Comparison of ENCODE assay signal across 2 cellular contexts in genomic region chr2:178951266-178952006, GRCh38.
TF ChIP-seq lines count a peak whose summit lies in the region.

No MANE protein-coding gene starts in this region.

TF ChIP-seq in HepG2, 621 proteins besides CTCF, POLR2A, EP300 and RAD21:
- TF ChIP-seq MAFF (IDR thresholded peaks at IDR 0.05; ENCODE audit: low read depth, low read length) (peak; percentile 60), FOSL2 (CRISPR knock-in tag; IDR thresholded peaks at IDR 0.05) (no peak), MAFK (conservative IDR thresholded peaks at IDR 0.05 in 1 of 2, IDR thresholded peaks at IDR 0.05 in 1 of 2; ENCODE audit: low read length in 2 of 2) (peak; percentile 52 to 53), STAG1 (CRISPR knock-in tag; IDR thresholded peaks at IDR 0.05) (no peak)

TF ChIP-seq in K562, 482 proteins besides CTCF, POLR2A, EP300 and RAD21:
- TF ChIP-seq ZNF316 (IDR thresholded peaks at IDR 0.05) (peak; percentile 31; the same call in 1 of the 2 replicates), YBX1 (IDR thresholded peaks at IDR 0.05) (no peak), KLF1 (tag; IDR thresholded peaks at IDR 0.05) (no peak), C11orf30 (IDR thresholded peaks at IDR 0.05; ENCODE audit: low read depth) (0 out of 2 replicates have a peak, but pooled peaks have one; percentile 12), SREBF2 (CRISPR knock-in tag; IDR thresholded peaks at IDR 0.05) (no peak)
